Comparison of ENCODE assay signal across 1 cellular context in genomic region chr3:69719292-69719691, GRCh38.
TF ChIP-seq lines count a peak whose summit lies in the region.

No MANE protein-coding gene starts in this region.

TF ChIP-seq in K562, 482 proteins besides CTCF, POLR2A, EP300 and RAD21 (continued from another document and continues in another):
- no peak for TF ChIP-seq ZNF407 (IDR thresholded peaks at IDR 0.05; ENCODE audit: low read depth)
- TF ChIP-seq PYGO2 (tag; IDR thresholded peaks at IDR 0.05), result no peak
- TF ChIP-seq NR1H2 (CRISPR knock-in tag; IDR thresholded peaks at IDR 0.05), result no peak
- TF ChIP-seq U2AF1 (optimal IDR thresholded peaks at IDR 0.05; ENCODE audit: low read depth, low read length), result no peak
- no peak for TF ChIP-seq SIX5 (IDR thresholded peaks at IDR 0.05; ENCODE audit: borderline replicate concordance in 1 of 2, insufficient read depth in 1 of 2, low read depth in 1 of 2, low read length in 2 of 2)
- no peak for TF ChIP-seq RBM17 (IDR thresholded peaks at IDR 0.05; ENCODE audit: borderline replicate concordance, low read depth, low read length)
- TF ChIP-seq NR2C1 (IDR thresholded peaks at IDR 0.05), result no peak
- no peak for TF ChIP-seq NR2C1 (tag; IDR thresholded peaks at IDR 0.05)
- no peak for TF ChIP-seq ADNP (tag; IDR thresholded peaks at IDR 0.05)
- TF ChIP-seq HCFC1 (IDR thresholded peaks at IDR 0.05; ENCODE audit: low read depth, low read length), result no peak
- no peak for TF ChIP-seq ZNF253 (CRISPR knock-in tag; conservative IDR thresholded peaks at IDR 0.05)
- no peak for TF ChIP-seq CC2D1A (IDR thresholded peaks at IDR 0.05)
- TF ChIP-seq RB1 (IDR thresholded peaks at IDR 0.05; ENCODE audit: low read depth), result no peak
- TF ChIP-seq USF1 (CRISPR knock-in tag; IDR thresholded peaks at IDR 0.05), result no peak
- no peak for TF ChIP-seq POLR3G (IDR thresholded peaks at IDR 0.05; ENCODE audit: extremely low read depth, insufficient read length, insufficient replicate concordance)
- no peak for TF ChIP-seq ZNF589 (CRISPR knock-in tag; IDR thresholded peaks at IDR 0.05; ENCODE audit: low read depth)
- no peak for TF ChIP-seq NR2C2 (CRISPR knock-in tag; IDR thresholded peaks at IDR 0.05)
- no peak for TF ChIP-seq NR2C2 (tag; IDR thresholded peaks at IDR 0.05)
- TF ChIP-seq RFX7 (CRISPR knock-in tag; IDR thresholded peaks at IDR 0.05), result no peak
- TF ChIP-seq BACH1 (tag; IDR thresholded peaks at IDR 0.05), result no peak; the same call in 1 of the 2 replicates
- TF ChIP-seq CCAR2 (IDR thresholded peaks at IDR 0.05; ENCODE audit: low read depth, low read length), result no peak
- no peak for TF ChIP-seq PHF20 (IDR thresholded peaks at IDR 0.05; ENCODE audit: partially characterized antibody)
- TF ChIP-seq ZNF280B (CRISPR knock-in tag; IDR thresholded peaks at IDR 0.05), result no peak
- TF ChIP-seq ZNF23 (CRISPR knock-in tag; IDR thresholded peaks at IDR 0.05), result no peak
- TF ChIP-seq CXXC5 (CRISPR knock-in tag; IDR thresholded peaks at IDR 0.05), result peak; percentile 45; the same call in 1 of the 2 replicates
- no peak for TF ChIP-seq ZKSCAN1 (IDR thresholded peaks at IDR 0.05; ENCODE audit: low read depth, low read length)
- no peak for TF ChIP-seq ZNF764 (CRISPR knock-in tag; IDR thresholded peaks at IDR 0.05; ENCODE audit: low read depth)
- TF ChIP-seq SRSF3 (IDR thresholded peaks at IDR 0.05; ENCODE audit: insufficient read depth, low read length), result no peak
- no peak for TF ChIP-seq NR2F6 (CRISPR knock-in tag; IDR thresholded peaks at IDR 0.05)
- TF ChIP-seq SPI1 (IDR thresholded peaks at IDR 0.05; ENCODE audit: borderline replicate concordance, low read depth, low read length), result no peak
- no peak for TF ChIP-seq ZNF239 (CRISPR knock-in tag; IDR thresholded peaks at IDR 0.05)
- no peak for TF ChIP-seq SMC3 (conservative IDR thresholded peaks at IDR 0.05; ENCODE audit: insufficient read depth, low read depth, low read length)
- TF ChIP-seq KDM2B (CRISPR knock-in tag; IDR thresholded peaks at IDR 0.05), result no peak
- no peak for TF ChIP-seq RFX5 (IDR thresholded peaks at IDR 0.05; ENCODE audit: low read depth, low read length)
- TF ChIP-seq ATF1 (CRISPR knock-in tag; IDR thresholded peaks at IDR 0.05), result no peak
- TF ChIP-seq ATF1 (tag; IDR thresholded peaks at IDR 0.05), result no peak
- no peak for TF ChIP-seq BCOR (IDR thresholded peaks at IDR 0.05)
- no peak for TF ChIP-seq ZNF707 (CRISPR knock-in tag; conservative IDR thresholded peaks at IDR 0.05)
- TF ChIP-seq ZNF165 (CRISPR knock-in tag; IDR thresholded peaks at IDR 0.05; ENCODE audit: borderline replicate concordance), result no peak
- no peak for TF ChIP-seq NFIX (CRISPR knock-in tag; IDR thresholded peaks at IDR 0.05; ENCODE audit: low read depth)
- peak; percentile 86 for TF ChIP-seq DPF2 (IDR thresholded peaks at IDR 0.05)
- no peak for TF ChIP-seq ATF6 (CRISPR knock-in tag; IDR thresholded peaks at IDR 0.05)
- TF ChIP-seq ZBTB34 (CRISPR knock-in tag; IDR thresholded peaks at IDR 0.05), result no peak
- no peak for TF ChIP-seq HDAC6 (IDR thresholded peaks at IDR 0.05; ENCODE audit: low read depth, low read length)
- TF ChIP-seq KLF16 (IDR thresholded peaks at IDR 0.05), result 0 out of 2 replicates have a peak, but pooled peaks have one; percentile 15
- TF ChIP-seq SAFB2 (IDR thresholded peaks at IDR 0.05; ENCODE audit: borderline replicate concordance, low read depth, low read length, severe bottlenecking), result no peak
- TF ChIP-seq SAFB (IDR thresholded peaks at IDR 0.05; ENCODE audit: borderline replicate concordance, low read depth, low read length), result no peak
- TF ChIP-seq U2AF2 (optimal IDR thresholded peaks at IDR 0.05; ENCODE audit: low read depth, low read length), result no peak
- TF ChIP-seq CBFA2T2 (conservative IDR thresholded peaks at IDR 0.05), result peak; percentile 79
- no peak for TF ChIP-seq NONO (IDR thresholded peaks at IDR 0.05; ENCODE audit: low read depth in 2 of 2, low read length in 1 of 2)
- no peak for TF ChIP-seq PATZ1 (CRISPR knock-in tag; IDR thresholded peaks at IDR 0.05; ENCODE audit: borderline replicate concordance)
- TF ChIP-seq KAT8 (IDR thresholded peaks at IDR 0.05; ENCODE audit: low read depth), result no peak
- no peak for TF ChIP-seq PCBP2 (IDR thresholded peaks at IDR 0.05; ENCODE audit: low read depth, low read length, poor library complexity, severe bottlenecking)
- no peak for TF ChIP-seq ZNF512 (tag; IDR thresholded peaks at IDR 0.05)
- no peak for TF ChIP-seq RNF2 (IDR thresholded peaks at IDR 0.05)
